8 cellular contexts compared by ENCODE assay signal in genomic region chr10:75294866-75295692, GRCh38. TPM values are rescaled to one million over a fixed set of nuclear protein-coding genes. Genes with fewer than 3 reads are reported as not detected.
DNase-seq lines count a peak whose midpoint lies in the region; ATAC-seq and TF ChIP-seq lines count a peak whose summit lies in the region.

No MANE protein-coding gene starts in this region.

- peak; percentile 56 for DNase-seq in NCI-H774 (lab: John Stamatoyannopoulos, UW)
- peak; percentile 20 for DNase-seq in activated CD8-positive, alpha-beta memory T cell treated with anti-CD3 and anti-CD28 coated beads, Interleukin-2, amount 50 U/mL, for 24 hours (ENCODE audit: extremely low read depth)
- DNase-seq in endodermal cell = peak; percentile 85
- DNase-seq in stimulated activated CD8-positive, alpha-beta memory T cell treated with anti-CD3 and anti-CD28 coated beads, Interleukin-15, amount 100 ng/mL, for 1 hour (ENCODE audit: low read depth) = peak; percentile 21

- H3K4me3 Mint-ChIP-seq in endodermal cell = no peak overlapping the region

- H3K9me3 ChIP-seq in endodermal cell (ENCODE audit: control insufficient read depth, low read length) (no peaks in the 10 kb centered on the region), mesodermal cell (ENCODE audit: control insufficient read depth, low read length) (peaks cover 4% of the 10 kb centered on the region)

- ATAC-seq in GM18511 (IDR thresholded peaks at IDR 0.05; ENCODE audit: unreplicated experiment) (peak; percentile 85), HG03354 (IDR thresholded peaks at IDR 0.05; ENCODE audit: poor library complexity, severe bottlenecking, unreplicated experiment) (peak; percentile 89)

- no peak overlapping the region for H3K9ac ChIP-seq in endodermal cell (ENCODE audit: extremely low read depth, low read length, poor library complexity, severe bottlenecking)

- WGBS in endodermal cell (ENCODE audit: insufficient coverage in 1 of 2, insufficient read length in 1 of 2), 2 experiments = 7 to 9% methylated on average over 15 to 56 of the region's 56 CpGs
- 5 to 13% methylated on average over 13 to 31 of the region's 56 CpGs for WGBS in mesodermal cell (ENCODE audit: insufficient coverage in 2 of 2), 2 experiments

- H3K9me3 Mint-ChIP-seq in endodermal cell = peaks cover 7% of the 10 kb centered on the region

- H3K27ac ChIP-seq in 22Rv1 = no peak overlapping the region
- H3K27ac ChIP-seq in endodermal cell (ENCODE audit: low read depth, low read length) = peak overlapping the region; percentile 96
- H3K27ac ChIP-seq in mesodermal cell (ENCODE audit: low read depth, low read length, severe bottlenecking) = peak overlapping the region; percentile 96

- no peak overlapping the region for H3K27ac Mint-ChIP-seq in endodermal cell

- peaks cover 44% of the 10 kb centered on the region for H3K27me3 Mint-ChIP-seq in endodermal cell (ENCODE audit: insufficient read depth)

- H3K4me1 Mint-ChIP-seq in endodermal cell = peaks cover 2% of the 10 kb centered on the region

- H3K27me3 ChIP-seq in endodermal cell (ENCODE audit: control insufficient read depth, insufficient read depth, low read length, poor library complexity, severe bottlenecking) = peaks cover 45% of the 10 kb centered on the region

- H3K4me3 ChIP-seq in endodermal cell (ENCODE audit: low read length) = peak overlapping the region; percentile 59
- peak overlapping the region; percentile 33 for H3K4me3 ChIP-seq in mesodermal cell (ENCODE audit: extremely low read depth, insufficient read depth, low read length, poor library complexity, severe bottlenecking)

- H3K36me3 ChIP-seq in endodermal cell (ENCODE audit: control insufficient read depth, insufficient read depth, low read length) (no peaks in the 10 kb centered on the region), mesodermal cell (ENCODE audit: control insufficient read depth, insufficient read depth, low read length) (no peaks in the 10 kb centered on the region)

- H3K4me1 ChIP-seq in endodermal cell (ENCODE audit: control insufficient read depth, insufficient read depth, low read length) (no peaks in the 10 kb centered on the region), mesodermal cell (ENCODE audit: control insufficient read depth, insufficient read depth, low read length, poor library complexity, severe bottlenecking) (peaks cover 40% of the 10 kb centered on the region)

- no peaks in the 10 kb centered on the region for H3K36me3 Mint-ChIP-seq in endodermal cell (ENCODE audit: low read depth)

- TF ChIP-seq CTCF in 22Rv1 (IDR thresholded peaks at IDR 0.05) = peak; percentile 67
- peak; percentile 63 for TF ChIP-seq CTCF in endodermal cell (conservative IDR thresholded peaks at IDR 0.05)

RNA-seq across cellular contexts. Expression of gene COMTD1, which starts 59.3 kb away (rescaled TPM):
- 10 to 100 TPM in 1 of 2 donors, 1 to 10 TPM in 1; 9.6 to 14.4 TPM for total RNA-seq in endodermal cell
- 9.8 TPM for polyA plus RNA-seq in endodermal cell (2013, experiment 1 of 2)
- polyA plus RNA-seq in endodermal cell (2013, experiment 2 of 2) = 9.0 TPM
- 6.7 TPM for polyA plus RNA-seq in mesodermal cell (2013, experiment 1 of 2)
- polyA plus RNA-seq in mesodermal cell (2013, experiment 2 of 2) = 5.2 TPM

Comparison
In these comparisons a context has a peak if more than half of its experiments do, and no peak if none do; other contexts are left out.
1. DNase-seq: peak in every context shown above with its lines; median percentile 85 in endodermal cell; 56 in NCI-H774; 21 in stimulated activated CD8-positive, alpha-beta memory T cell treated with anti-CD3 and anti-CD28 coated beads, Interleukin-15, amount 100 ng/mL, for 1 hour; 20 in activated CD8-positive, alpha-beta memory T cell treated with anti-CD3 and anti-CD28 coated beads, Interleukin-2, amount 50 U/mL, for 24 hours.